Comparison of ENCODE assay signal across 8 cellular contexts in genomic region chr1:62688687-62689085, GRCh38. TPM values are rescaled to one million over a fixed set of nuclear protein-coding genes. Genes with fewer than 3 reads are reported as not detected.
DNase-seq lines count a peak whose midpoint lies in the region; ATAC-seq and TF ChIP-seq lines count a peak whose summit lies in the region.

No MANE protein-coding gene starts in this region.

- peaks cover 13% of the 10 kb centered on the region for H3K4me1 Mint-ChIP-seq in activated CD8-positive, alpha-beta T cell treated with anti-CD3 and anti-CD28 coated beads for 36 hours (ENCODE audit: low read depth)
- H3K4me1 Mint-ChIP-seq in stimulated activated naive CD8-positive, alpha-beta T cell treated with anti-CD3 and anti-CD28 coated beads, Interleukin-15, amount 100 ng/mL, for 72 hours, result peaks cover 18% of the 10 kb centered on the region

- ATAC-seq in HG03159 (IDR thresholded peaks at IDR 0.05; ENCODE audit: unreplicated experiment), result peak; percentile 5
- ATAC-seq in activated CD8-positive, alpha-beta T cell treated with anti-CD3 and anti-CD28 coated beads for 36 hours, result no peak
- no peak for ATAC-seq in stimulated activated naive CD8-positive, alpha-beta T cell treated with anti-CD3 and anti-CD28 coated beads, Interleukin-15, amount 100 ng/mL, for 72 hours

- H3K9me3 ChIP-seq in iPS-20b (ENCODE audit: insufficient read depth, low read depth, low read length), result no peaks in the 10 kb centered on the region

- intact Hi-C loops in activated CD8-positive, alpha-beta T cell treated with anti-CD3 and anti-CD28 coated beads for 36 hours (cut with micrococcal nuclease), result no loop called here

- no peak for TF ChIP-seq CTCF in activated CD8-positive, alpha-beta T cell treated with anti-CD3 and anti-CD28 coated beads for 36 hours (IDR thresholded peaks at IDR 0.05)

- DNase-seq in NCI-H2227 treated with DMSO at 0.1 percent for 48 hours (lab: John Stamatoyannopoulos, UW), result peak; percentile 61
- DNase-seq in NCI-H2227 (lab: John Stamatoyannopoulos, UW; ENCODE audit: unreplicated experiment), result no peak
- DNase-seq in activated CD8-positive, alpha-beta T cell treated with anti-CD3 and anti-CD28 coated beads for 36 hours, result no peak
- no peak for DNase-seq in stimulated activated naive CD8-positive, alpha-beta T cell treated with anti-CD3 and anti-CD28 coated beads, Interleukin-15, amount 100 ng/mL, for 72 hours
- no peak for DNase-seq in SW 1271 (lab: John Stamatoyannopoulos, UW)
- DNase-seq in NCI-H146 treated with DMSO at 0.1 percent for 48 hours (lab: John Stamatoyannopoulos, UW; ENCODE audit: unreplicated experiment), result no peak

- H3K36me3 ChIP-seq in iPS-20b (ENCODE audit: insufficient read depth, low read depth, low read length), result no peaks in the 10 kb centered on the region

- POLR2A ChIA-PET in activated CD8-positive, alpha-beta T cell treated with anti-CD3 and anti-CD28 coated beads for 36 hours (lab: Charles Lee), result interaction anchor here (1.4 kb wide), 1 partner anchor 253 kb away, joined by 4 read pairs; no protein-coding TSS in a partner anchor

- H3K36me3 Mint-ChIP-seq in activated CD8-positive, alpha-beta T cell treated with anti-CD3 and anti-CD28 coated beads for 36 hours (ENCODE audit: low read depth), result no peaks in the 10 kb centered on the region

- H3K9me3 Mint-ChIP-seq in activated CD8-positive, alpha-beta T cell treated with anti-CD3 and anti-CD28 coated beads for 36 hours, result no peaks in the 10 kb centered on the region
- no peaks in the 10 kb centered on the region for H3K9me3 Mint-ChIP-seq in stimulated activated naive CD8-positive, alpha-beta T cell treated with anti-CD3 and anti-CD28 coated beads, Interleukin-15, amount 100 ng/mL, for 72 hours

- peak overlapping the region; percentile 91 for H3K9ac ChIP-seq in iPS-20b (ENCODE audit: low read depth, low read length)

- H3K27me3 Mint-ChIP-seq in activated CD8-positive, alpha-beta T cell treated with anti-CD3 and anti-CD28 coated beads for 36 hours, result no peaks in the 10 kb centered on the region
- H3K27me3 Mint-ChIP-seq in stimulated activated naive CD8-positive, alpha-beta T cell treated with anti-CD3 and anti-CD28 coated beads, Interleukin-15, amount 100 ng/mL, for 72 hours, result no peaks in the 10 kb centered on the region

- CTCF ChIA-PET in activated CD8-positive, alpha-beta T cell treated with anti-CD3 and anti-CD28 coated beads for 36 hours (lab: Charles Lee), result no interaction called here

- H3K27me3 ChIP-seq in iPS-20b (ENCODE audit: insufficient read depth, low read length), result no peaks in the 10 kb centered on the region

- peak overlapping the region; percentile 81 for H3K4me3 Mint-ChIP-seq in activated CD8-positive, alpha-beta T cell treated with anti-CD3 and anti-CD28 coated beads for 36 hours
- peak overlapping the region; percentile 85 to 91 for H3K4me3 Mint-ChIP-seq in stimulated activated naive CD8-positive, alpha-beta T cell treated with anti-CD3 and anti-CD28 coated beads, Interleukin-15, amount 100 ng/mL, for 72 hours

- H3K27ac ChIP-seq in iPS-20b (ENCODE audit: low read length), result peak overlapping the region; percentile 54

- H3K4me1 ChIP-seq in iPS-20b (ENCODE audit: insufficient read depth, low read length), result peaks cover 14% of the 10 kb centered on the region

- H3K27ac Mint-ChIP-seq in activated CD8-positive, alpha-beta T cell treated with anti-CD3 and anti-CD28 coated beads for 36 hours, result peak overlapping the region; percentile 58
- H3K27ac Mint-ChIP-seq in stimulated activated naive CD8-positive, alpha-beta T cell treated with anti-CD3 and anti-CD28 coated beads, Interleukin-15, amount 100 ng/mL, for 72 hours, result peak overlapping the region; percentile 12 to 94

- H3K4me3 ChIP-seq in iPS-20b (ENCODE audit: low read length), result peak overlapping the region; percentile 90

RNA-seq across cellular contexts. Expression of gene DOCK7, which starts 0.5 kb away (rescaled TPM):
- total RNA-seq in activated CD8-positive, alpha-beta T cell treated with anti-CD3 and anti-CD28 coated beads for 36 hours, result 10 to 100 TPM in 1 of 2 experiments, 1 to 10 TPM in 1; 6.6 to 16.8 TPM
